In the genomic region with DNA sequence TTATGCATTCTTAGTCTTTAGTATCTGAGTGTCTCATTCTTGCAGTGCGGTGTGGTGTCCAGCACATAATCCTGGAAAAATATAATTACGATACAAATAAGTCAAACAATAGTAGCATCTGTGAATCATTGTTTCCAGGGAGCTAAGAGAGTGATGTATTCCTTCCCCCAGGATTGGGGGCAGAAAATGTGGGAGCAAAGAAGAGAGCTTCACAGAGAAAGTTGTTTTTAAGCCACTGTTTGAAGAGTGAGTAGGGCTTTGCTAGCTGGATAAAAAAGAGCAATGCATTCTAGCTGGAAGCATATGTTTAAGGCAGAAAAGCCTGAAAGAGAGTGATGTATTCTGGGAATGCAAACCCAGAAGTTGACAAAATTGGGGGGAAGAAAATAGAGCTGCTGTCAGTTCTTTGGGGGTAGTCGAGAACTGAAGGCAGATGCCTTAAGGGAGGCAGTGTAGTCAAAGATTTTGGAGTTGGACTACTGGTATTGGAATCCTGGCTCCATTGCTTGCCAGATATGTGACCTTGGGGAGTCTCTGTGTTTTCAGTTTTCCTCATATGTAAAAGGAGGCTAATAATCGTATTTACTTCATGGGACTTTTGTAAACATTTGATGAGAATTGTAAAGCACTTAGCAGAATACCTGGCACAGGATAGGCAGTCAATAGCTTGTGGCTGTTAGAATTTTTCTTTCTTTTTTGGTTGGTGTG, we compare ENCODE assay signal across 10 cellular contexts.
"Had no signal": no experiment of that assay in that cellular context is flagged by ENCODE, and none has a peak within 500 bp of the region (broad histone marks: within the 10 kb centered on the region; RNA-seq: fewer than 3 reads in every experiment).

No MANE protein-coding gene starts in this region.

- DNase-seq: activated CD4-positive, alpha-beta T cell treated with anti-CD3 and anti-CD28 coated beads for 36 hours; activated CD4-positive, alpha-beta T cell treated with anti-CD3 and anti-CD28 coated beads, Interleukin-2, amount 50 U/mL, for 48 hours; amniotic stem cell; posterior cingulate gyrus; retina; stimulated activated CD4-positive, alpha-beta T cell treated with anti-CD3 and anti-CD28 coated beads, Interleukin-12 subunit alpha, Interleukin-12 subunit beta, amount 100 ng/mL, for 4 hours; stimulated activated CD4-positive, alpha-beta T cell treated with anti-CD3 and anti-CD28 coated beads, Interleukin-2, amount 100 ng/mL, for 24 hours; WERI-Rb-1 had no signal

- H3K4me3 ChIP-seq: coronary artery, SK-N-MC had no signal

- ATAC-seq: activated CD4-positive, alpha-beta T cell treated with anti-CD3 and anti-CD28 coated beads for 36 hours had no signal

- H3K27ac ChIP-seq: coronary artery, SK-N-MC, WERI-Rb-1 had no signal
